In the genomic region with DNA sequence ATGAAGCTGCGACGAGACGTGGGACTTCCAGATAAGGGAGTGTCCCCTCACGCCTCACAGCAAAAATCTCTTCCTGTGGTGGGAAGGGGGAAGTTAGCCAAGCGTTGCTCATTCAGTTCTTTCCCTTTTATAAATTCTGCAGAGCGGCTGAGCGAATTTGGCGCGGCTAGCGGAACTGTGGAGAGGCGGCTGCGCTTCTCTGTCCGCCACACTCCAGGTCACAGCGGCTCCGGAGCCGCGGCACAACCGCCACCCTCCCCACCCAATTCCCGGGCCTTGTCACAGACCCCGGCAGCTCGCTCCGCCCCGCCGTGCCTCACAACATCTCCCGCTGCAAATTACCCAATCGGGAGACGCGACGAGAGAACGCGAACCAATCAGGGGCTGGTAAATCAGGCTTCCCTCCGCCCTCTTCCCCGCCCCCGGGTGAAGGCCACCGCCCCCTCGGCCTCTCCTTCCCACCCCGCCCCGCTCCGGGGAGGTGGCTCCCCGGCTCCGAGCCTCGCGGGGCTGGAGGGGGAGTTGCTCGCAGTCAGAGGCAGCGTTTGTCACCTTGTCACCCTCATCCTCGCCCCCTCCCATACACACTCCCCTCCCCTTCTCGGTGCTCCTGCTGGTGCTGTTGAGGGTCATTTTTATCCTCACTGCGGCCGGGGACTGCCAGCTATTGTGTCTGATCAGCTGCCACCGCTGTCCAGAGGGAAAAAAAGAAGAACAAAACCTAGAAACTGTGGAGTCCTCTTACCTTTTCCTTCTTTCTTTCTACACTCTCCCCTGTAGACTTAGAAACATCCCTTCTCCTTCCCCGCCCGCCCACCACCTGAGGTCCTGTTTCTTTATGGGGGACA, we compare ENCODE assay signal across 1 cellular context.
TF ChIP-seq lines count a peak whose summit lies in the region.

No MANE protein-coding gene starts in this region.

TF ChIP-seq in HCT116, 20 proteins besides CTCF, POLR2A, EP300 and RAD21 (continued from another document):
- TF ChIP-seq, protein P1, sequence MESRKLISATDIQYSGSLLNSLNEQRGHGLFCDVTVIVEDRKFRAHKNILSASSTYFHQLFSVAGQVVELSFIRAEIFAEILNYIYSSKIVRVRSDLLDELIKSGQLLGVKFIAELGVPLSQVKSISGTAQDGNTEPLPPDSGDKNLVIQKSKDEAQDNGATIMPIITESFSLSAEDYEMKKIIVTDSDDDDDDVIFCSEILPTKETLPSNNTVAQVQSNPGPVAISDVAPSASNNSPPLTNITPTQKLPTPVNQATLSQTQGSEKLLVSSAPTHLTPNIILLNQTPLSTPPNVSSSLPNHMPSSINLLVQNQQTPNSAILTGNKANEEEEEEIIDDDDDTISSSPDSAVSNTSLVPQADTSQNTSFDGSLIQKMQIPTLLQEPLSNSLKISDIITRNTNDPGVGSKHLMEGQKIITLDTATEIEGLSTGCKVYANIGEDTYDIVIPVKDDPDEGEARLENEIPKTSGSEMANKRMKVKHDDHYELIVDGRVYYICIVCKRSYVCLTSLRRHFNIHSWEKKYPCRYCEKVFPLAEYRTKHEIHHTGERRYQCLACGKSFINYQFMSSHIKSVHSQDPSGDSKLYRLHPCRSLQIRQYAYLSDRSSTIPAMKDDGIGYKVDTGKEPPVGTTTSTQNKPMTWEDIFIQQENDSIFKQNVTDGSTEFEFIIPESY (IDR thresholded peaks at IDR 0.05; ENCODE audit: extremely low read depth, insufficient replicate concordance, low read length), result no peak
- TF ChIP-seq, protein P2, sequence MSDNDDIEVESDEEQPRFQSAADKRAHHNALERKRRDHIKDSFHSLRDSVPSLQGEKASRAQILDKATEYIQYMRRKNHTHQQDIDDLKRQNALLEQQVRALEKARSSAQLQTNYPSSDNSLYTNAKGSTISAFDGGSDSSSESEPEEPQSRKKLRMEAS (IDR thresholded peaks at IDR 0.05), result no peak; the same call in 1 of the 2 replicates
- TF ChIP-seq SRF (IDR thresholded peaks at IDR 0.05; ENCODE audit: low read depth) (no peak), FOSL1 (IDR thresholded peaks at IDR 0.05; ENCODE audit: low read depth) (no peak), YY1 (IDR thresholded peaks at IDR 0.05; ENCODE audit: extremely low read depth, insufficient replicate concordance, low read depth, low read length) (peak; percentile 6), POLR2AphosphoS5 (IDR thresholded peaks at IDR 0.05; ENCODE audit: low read depth, low read length) (peak; percentile 95), SIN3A (IDR thresholded peaks at IDR 0.05; ENCODE audit: low read depth) (peak; percentile 72), EZH2phosphoT487 (IDR thresholded peaks at IDR 0.05; ENCODE audit: borderline replicate concordance) (no peak), ZNF274 (IDR thresholded peaks at IDR 0.05; ENCODE audit: low read depth, low read length) (no peak), ZFX (IDR thresholded peaks at IDR 0.05) (no peak)
